12 cellular contexts compared by ENCODE assay signal in genomic region chr2:96866586-96866985, GRCh38. TPM values are rescaled to one million over a fixed set of nuclear protein-coding genes. Genes with fewer than 3 reads are reported as not detected.
DNase-seq lines count a peak whose midpoint lies in the region; ATAC-seq, FAIRE-seq and TF ChIP-seq lines count a peak whose summit lies in the region.
"Had no signal": no experiment of that assay in that cellular context is flagged by ENCODE, and none has a peak within 500 bp of the region (broad histone marks: within the 10 kb centered on the region; RNA-seq: fewer than 3 reads in every experiment).

No MANE protein-coding gene starts in this region.

- H3K27ac ChIP-seq in mammary epithelial cell (ENCODE audit: insufficient read depth, low read depth, low read length) (no peak overlapping the region), K562 (ENCODE audit: extremely low read depth, low read depth, low read length) (no peak overlapping the region; the same call in 2 of the 3 replicates), muscle layer of colon (ENCODE audit: low read depth, low read length) (peak overlapping the region; percentile 100)

- H3K79me2 ChIP-seq in mammary epithelial cell (ENCODE audit: insufficient read depth, low read length) (peaks cover 22% of the 10 kb centered on the region), K562 (ENCODE audit: control insufficient read depth, insufficient read depth, low read length) (peaks cover 77% of the 10 kb centered on the region)

- peaks cover 13% of the 10 kb centered on the region for H3K36me3 ChIP-seq in mammary epithelial cell (ENCODE audit: insufficient read depth, low read length)
- H3K36me3 ChIP-seq in K562 (ENCODE audit: control insufficient read depth, insufficient read depth, low read length), result peaks cover 67% of the 10 kb centered on the region
- peaks cover 58% of the 10 kb centered on the region for H3K36me3 ChIP-seq in muscle layer of colon (ENCODE audit: insufficient read depth, low read length)

- H3K27me3 Mint-ChIP-seq in MCF 10A (ENCODE audit: insufficient read depth, unreplicated experiment) (no peaks in the 10 kb centered on the region), type B pancreatic cell (no peaks in the 10 kb centered on the region)

- H3K27ac Mint-ChIP-seq in MCF 10A (ENCODE audit: low read depth, unreplicated experiment) (no peak overlapping the region), type B pancreatic cell (no peak overlapping the region)

- H4K20me1 ChIP-seq in mammary epithelial cell (ENCODE audit: insufficient read depth, low read length) (no peaks in the 10 kb centered on the region), K562 (replicated peaks; ENCODE audit: control insufficient read depth, insufficient read depth, low read length) (peaks cover 16% of the 10 kb centered on the region; the same call in 1 of the 2 replicates)

- H3K9me3 Mint-ChIP-seq in MCF 10A (ENCODE audit: unreplicated experiment) (no peaks in the 10 kb centered on the region), type B pancreatic cell (no peaks in the 10 kb centered on the region)

- TF ChIP-seq POLR2A in K562 (conservative IDR thresholded peaks at IDR 0.05), result no peak

- H2AFZ ChIP-seq in mammary epithelial cell (ENCODE audit: low read depth, low read length) (no peak overlapping the region), K562 (ENCODE audit: low read depth, low read length) (no peak overlapping the region)

- POLR2A ChIA-PET in MCF 10A (lab: Yijun Ruan, JAX) (interaction anchor here (4.6 kb wide), 1 partner anchor 9 kb away, joined by 53 read pairs; the partner anchor contains the start of gene ANKRD39), K562 (lab: Yijun Ruan, JAX) (interaction anchor here (0.6 kb wide), 1 partner anchor 40 kb away, joined by 4 read pairs; no protein-coding TSS in a partner anchor)

- H3K9me3 ChIP-seq in mammary epithelial cell (replicated peaks; ENCODE audit: insufficient read depth, low read length) (no peaks in the 10 kb centered on the region), K562 (replicated peaks; ENCODE audit: control insufficient read depth, insufficient read depth, low read depth, low read length) (no peaks in the 10 kb centered on the region), muscle layer of colon (ENCODE audit: low read length) (no peaks in the 10 kb centered on the region)
- H3K9me3 ChIP-seq: colonic mucosa, left lung had no signal

- intact Hi-C loops in MCF 10A (cut with micrococcal nuclease) (no loop called here), mammary epithelial cell (cut with micrococcal nuclease) (no loop called here), K562 (cut with micrococcal nuclease) (no loop called here)

- H3K36me3 Mint-ChIP-seq in MCF 10A (ENCODE audit: insufficient read depth, unreplicated experiment), result peaks cover 18% of the 10 kb centered on the region
- H3K36me3 Mint-ChIP-seq in type B pancreatic cell, result peaks cover 13% of the 10 kb centered on the region

- H3K9me1 ChIP-seq in K562 (ENCODE audit: control insufficient read depth, insufficient read depth, low read length), result peaks cover 8% of the 10 kb centered on the region

- TF ChIP-seq EP300 in K562 (IDR thresholded peaks at IDR 0.05; ENCODE audit: low read length), result no peak

- H3K4me3 Mint-ChIP-seq in MCF 10A (ENCODE audit: unreplicated experiment) (peak overlapping the region; percentile 78), type B pancreatic cell (peak overlapping the region; percentile 78)

- in situ Hi-C loops in mammary epithelial cell (cut with MboI; ENCODE audit: low sequenced_read_pairs in 2 of 2), result no loop called here
- in situ Hi-C loops in K562 (cut with MboI), result loop anchor here (25.0 kb wide), 1 partner anchor 246 kb away; the partner anchor contains the start of gene ANKRD36

- CTCF ChIA-PET in MCF 10A (lab: Yijun Ruan, JAX) (interaction anchor here (0.5 to 5.8 kb wide), 5 partner anchors 9 to 210 kb away, joined by 3 to 30 read pairs (median 5); partner anchors contain the start of gene ANKRD39), mammary epithelial cell (lab: Charles Lee; ENCODE audit: low non-redundant PET) (interaction anchor here (0.6 kb wide), 1 partner anchor 64 kb away, joined by 5 read pairs; no protein-coding TSS in a partner anchor), K562 (lab: Yijun Ruan, JAX; ENCODE audit: low intra/inter-chr PET ratio) (interaction anchor here (0.6 kb wide), 1 partner anchor 9 kb away, joined by 3 read pairs; the partner anchor contains the start of gene ANKRD39)

- TF ChIP-seq RAD21 in K562 (CRISPR knock-in tag; conservative IDR thresholded peaks at IDR 0.05 in 1 of 2, IDR thresholded peaks at IDR 0.05 in 1 of 2), result no peak

- H3K4me2 ChIP-seq in mammary epithelial cell (ENCODE audit: insufficient read depth, low read depth, low read length) (no peak overlapping the region), K562 (ENCODE audit: insufficient read depth, low read length) (peak overlapping the region; percentile 93)

- no TSS peak for BruUV-seq in MCF 10A (replicated peaks; lab: Mats Ljungman, UMichigan)
- BruUV-seq in mammary epithelial cell (replicated peaks; lab: Mats Ljungman, UMichigan), result no TSS peak
- BruUV-seq in K562 (replicated peaks; lab: Mats Ljungman, UMichigan), result no TSS peak

- H3K4me1 ChIP-seq in mammary epithelial cell (ENCODE audit: insufficient read depth, low read length), result peaks cover 10% of the 10 kb centered on the region
- H3K4me1 ChIP-seq in K562 (replicated peaks in 1 of 2; ENCODE audit: control insufficient read depth in 2 of 2, insufficient read depth in 2 of 2, low read length in 2 of 2), result peaks cover 11 to 76% of the 10 kb centered on the region in 2 experiments; a peak in 4 of 5 replicates
- peaks cover 48% of the 10 kb centered on the region for H3K4me1 ChIP-seq in muscle layer of colon (ENCODE audit: insufficient read depth, low read length)

- no peak for ATAC-seq in K562
- ATAC-seq: left lung had no signal

- FAIRE-seq in K562 (lab: Jason Lieb, UNC), result no peak

- 94% methylated on average over 3 of the region's 8 CpGs for WGBS in mammary epithelial cell (ENCODE audit: low coverage, missing lambda C conversion rate)
- WGBS in K562 (ENCODE audit: insufficient coverage, low coverage, missing lambda C conversion rate), result 94% methylated on average over 2 of the region's 8 CpGs

- H3K27me3 ChIP-seq in mammary epithelial cell (ENCODE audit: insufficient read depth, low read length) (no peaks in the 10 kb centered on the region), K562 (ENCODE audit: control insufficient read depth in 2 of 2, insufficient read depth in 2 of 2, low read length in 2 of 2) (no peaks in the 10 kb centered on the region), muscle layer of colon (ENCODE audit: control insufficient read depth in 1 of 2, insufficient read depth in 2 of 2, low read length in 2 of 2) (no peaks in the 10 kb centered on the region)
- H3K27me3 ChIP-seq: colonic mucosa had no signal

- H3K4me1 Mint-ChIP-seq in MCF 10A (ENCODE audit: insufficient read depth, unreplicated experiment) (peaks cover 5% of the 10 kb centered on the region), type B pancreatic cell (ENCODE audit: unreplicated experiment) (peaks cover 18% of the 10 kb centered on the region)

- dilution Hi-C loops in mammary epithelial cell (cut with HindIII; ENCODE audit: low sequenced_read_pairs), result no loop called here

- DNase-seq in MCF 10A (ENCODE audit: unreplicated experiment) (no peak), mammary epithelial cell (no peak), K562 (ENCODE audit: extremely low read depth in 1 of 4, low spot score in 3 of 4) (no peak), type B pancreatic cell (ENCODE audit: extremely low spot score, unreplicated experiment) (no peak), NCI-H1105 (lab: John Stamatoyannopoulos, UW) (no peak), iPS-NIHi7 (ENCODE audit: extremely low spot score) (no peak), AG20443 (ENCODE audit: low spot score) (no peak)
- DNase-seq: colonic mucosa, DMS 273 treated with DMSO at 0.1 percent for 48 hours, T1000 had no signal

- TF ChIP-seq CTCF in MCF 10A (IDR thresholded peaks at IDR 0.05; ENCODE audit: unreplicated experiment), result no peak
- no peak for TF ChIP-seq CTCF in mammary epithelial cell (conservative IDR thresholded peaks at IDR 0.05 in 1 of 2, IDR thresholded peaks at IDR 0.05 in 1 of 2; ENCODE audit: extremely low read depth in 1 of 2, insufficient read depth in 1 of 2, low read depth in 1 of 2, low read length in 2 of 2)
- TF ChIP-seq CTCF in K562 (IDR thresholded peaks at IDR 0.05 in 2 of 3, conservative IDR thresholded peaks at IDR 0.05 in 1 of 3; ENCODE audit: insufficient read depth in 2 of 3, low read depth in 1 of 3, low read length in 3 of 3), result no peak
- no peak for TF ChIP-seq CTCF in type B pancreatic cell (conservative IDR thresholded peaks at IDR 0.05)

- H3K4me3 ChIP-seq in mammary epithelial cell (replicated peaks in 1 of 3; ENCODE audit: insufficient read depth in 1 of 3, low read depth in 2 of 3, low read length in 3 of 3) (no peak overlapping the region), K562 (no peak overlapping the region), muscle layer of colon (ENCODE audit: low read depth in 1 of 2, low read length in 2 of 2) (peak overlapping the region; percentile 15 to 67)
- H3K4me3 ChIP-seq: colonic mucosa had no signal

- H3K9ac ChIP-seq in mammary epithelial cell (ENCODE audit: insufficient read depth, low read length) (no peak overlapping the region), K562 (ENCODE audit: insufficient read depth in 1 of 2, low read depth in 2 of 2, low read length in 2 of 2) (peak overlapping the region; percentile 90 to 100; a peak in 3 of 4 replicates), muscle layer of colon (ENCODE audit: low read length) (peak overlapping the region; percentile 15)

RNA-seq across cellular contexts. Expression of gene SEMA4C, which starts 3.3 kb away (rescaled TPM):
- total RNA-seq in MCF 10A (2022), result 16.3 and 22.6 TPM in 2 replicates
- 10 to 100 TPM; 13.2 to 14.0 TPM for total RNA-seq in mammary epithelial cell
- polyA plus RNA-seq in mammary epithelial cell, result 6.9 TPM
- polyA minus RNA-seq in mammary epithelial cell, result 7.3 TPM
- 229 and 466 TPM in 2 replicates for total RNA-seq in K562 (2011; cell fraction: chromatin; rRNA removed; ENCODE audit: low replicate concordance)
- total RNA-seq in K562 (2011; cell fraction: nucleolus; rRNA removed), result 309 and 326 TPM in 2 replicates
- total RNA-seq in K562 (2011; cell fraction: nucleoplasm; rRNA removed), result 244 and 282 TPM in 2 replicates
- 28.8 and 35.6 TPM in 2 replicates for total RNA-seq in K562 (2014; rRNA removed)
- 7.3 and 9.5 TPM in 2 replicates for total RNA-seq in K562 (2014; rRNA removed; fragmentation: Illumina TruSeq; extraction: Trizol)
- 23.9 and 24.6 TPM in 2 replicates for total RNA-seq in K562 (2015; rRNA removed; fragmentation: Illumina TruSeq; extraction: Trizol)
- 45.2 and 54.4 TPM in 2 replicates for total RNA-seq in K562 (2021)
- 59.7 and 110 TPM in 2 replicates for polyA plus RNA-seq in K562 (2011; rRNA removed)
- 50.2 and 68.3 TPM in 2 replicates for polyA plus RNA-seq in K562 (2011; cell fraction: cytosol; rRNA removed)
- polyA plus RNA-seq in K562 (2011; cell fraction: nucleus; rRNA removed), result 313 and 392 TPM in 2 replicates
- polyA plus RNA-seq in K562 (2012), result 39.1 and 59.5 TPM in 2 replicates
- polyA plus RNA-seq in K562 (2014; fragmentation: Illumina TruSeq; extraction: Trizol), result 21.8 and 29.4 TPM in 2 replicates
- under 1 TPM; 0.32 to 0.89 TPM for polyA plus RNA-seq in K562 (2014; fragmentation: Nextera tagmentation; extraction: Ambion mirVana)
- 35.5 and 36.2 TPM in 2 replicates for polyA plus RNA-seq in K562 (2014; rRNA removed)
- 56.4 and 73.7 TPM in 2 replicates for polyA minus RNA-seq in K562 (2011; rRNA and poly(A)+ RNA removed)
- polyA minus RNA-seq in K562 (2011; cell fraction: cytosol; rRNA and poly(A)+ RNA removed), result 58.2 and 59.2 TPM in 2 replicates
- 58.7 and 72.1 TPM in 2 replicates for polyA minus RNA-seq in K562 (2011; cell fraction: nucleus; rRNA and poly(A)+ RNA removed)
- total RNA-seq in type B pancreatic cell (ENCODE audit: low replicate concordance), result 45.5 and 58.1 TPM in 2 replicates

RNA-seq across cellular contexts. Expression of gene ANKRD39, which starts 8.8 kb away (rescaled TPM):
- total RNA-seq in MCF 10A (2022), result 14.0 and 17.6 TPM in 2 replicates
- 10 to 100 TPM in 1 of 2 donors, 1 to 10 TPM in 1; 7.8 to 12.3 TPM for total RNA-seq in mammary epithelial cell
- polyA plus RNA-seq in mammary epithelial cell, result 13.8 TPM
- 2.8 TPM for polyA minus RNA-seq in mammary epithelial cell
- total RNA-seq in K562 (2011; cell fraction: chromatin; rRNA removed; ENCODE audit: low replicate concordance), result 39.7 and 71.7 TPM in 2 replicates
- 42.2 and 44.1 TPM in 2 replicates for total RNA-seq in K562 (2011; cell fraction: nucleolus; rRNA removed)
- total RNA-seq in K562 (2011; cell fraction: nucleoplasm; rRNA removed), result 34.4 and 37.9 TPM in 2 replicates
- total RNA-seq in K562 (2014; rRNA removed), result 33.1 and 50.4 TPM in 2 replicates
- total RNA-seq in K562 (2014; rRNA removed; fragmentation: Illumina TruSeq; extraction: Trizol), result 5.7 and 8.2 TPM in 2 replicates
- 21.2 and 21.9 TPM in 2 replicates for total RNA-seq in K562 (2015; rRNA removed; fragmentation: Illumina TruSeq; extraction: Trizol)
- 29.8 and 31.2 TPM in 2 replicates for total RNA-seq in K562 (2021)
- polyA plus RNA-seq in K562 (2011; rRNA removed), result 23.8 and 33.3 TPM in 2 replicates
- polyA plus RNA-seq in K562 (2011; cell fraction: cytosol; rRNA removed), result 27.1 and 60.5 TPM in 2 replicates
- 58.3 and 92.0 TPM in 2 replicates for polyA plus RNA-seq in K562 (2011; cell fraction: nucleus; rRNA removed)
- 28.4 and 31.7 TPM in 2 replicates for polyA plus RNA-seq in K562 (2012)
- polyA plus RNA-seq in K562 (2014; fragmentation: Illumina TruSeq; extraction: Trizol), result 15.0 and 22.7 TPM in 2 replicates
- 10 to 100 TPM; 16.7 to 26.0 TPM for polyA plus RNA-seq in K562 (2014; fragmentation: Nextera tagmentation; extraction: Ambion mirVana)
- polyA plus RNA-seq in K562 (2014; rRNA removed), result 28.1 and 48.3 TPM in 2 replicates
- 6.6 and 8.9 TPM in 2 replicates for polyA minus RNA-seq in K562 (2011; rRNA and poly(A)+ RNA removed)
- 7.1 and 9.9 TPM in 2 replicates for polyA minus RNA-seq in K562 (2011; cell fraction: cytosol; rRNA and poly(A)+ RNA removed)
- 15.1 and 21.2 TPM in 2 replicates for polyA minus RNA-seq in K562 (2011; cell fraction: nucleus; rRNA and poly(A)+ RNA removed)
- total RNA-seq in type B pancreatic cell (ENCODE audit: low replicate concordance), result 16.6 and 17.7 TPM in 2 replicates

RNA-seq across cellular contexts. Expression of gene ANKRD23, which starts 22.8 kb away (rescaled TPM):
- total RNA-seq in MCF 10A (2022), result 3.4 and 7.6 TPM in 2 replicates
- 1 to 10 TPM in 1 of 2 donors, under 1 TPM in 1; 0.82 to 1.7 TPM for total RNA-seq in mammary epithelial cell
- 0.49 TPM for polyA plus RNA-seq in mammary epithelial cell
- 0.36 TPM for polyA minus RNA-seq in mammary epithelial cell
- total RNA-seq in K562 (2011; cell fraction: chromatin; rRNA removed; ENCODE audit: low replicate concordance), result 20.7 and 42.5 TPM in 2 replicates
- 27.0 and 27.3 TPM in 2 replicates for total RNA-seq in K562 (2011; cell fraction: nucleolus; rRNA removed)
- 19.0 and 21.1 TPM in 2 replicates for total RNA-seq in K562 (2011; cell fraction: nucleoplasm; rRNA removed)
- 2.7 and 3.1 TPM in 2 replicates for total RNA-seq in K562 (2014; rRNA removed)
- 1.8 and 2.0 TPM in 2 replicates for total RNA-seq in K562 (2014; rRNA removed; fragmentation: Illumina TruSeq; extraction: Trizol)
- total RNA-seq in K562 (2015; rRNA removed; fragmentation: Illumina TruSeq; extraction: Trizol), result 2.9 and 4.5 TPM in 2 replicates
- 2.8 and 4.1 TPM in 2 replicates for total RNA-seq in K562 (2021)
- polyA plus RNA-seq in K562 (2011; rRNA removed), result 4.8 and 7.5 TPM in 2 replicates
- polyA plus RNA-seq in K562 (2011; cell fraction: cytosol; rRNA removed), result 2.9 and 5.5 TPM in 2 replicates
- polyA plus RNA-seq in K562 (2011; cell fraction: nucleus; rRNA removed), result 40.8 and 73.8 TPM in 2 replicates
- polyA plus RNA-seq in K562 (2012), result 3.4 and 10.6 TPM in 2 replicates
- polyA plus RNA-seq in K562 (2014; fragmentation: Illumina TruSeq; extraction: Trizol), result 2.7 and 3.1 TPM in 2 replicates
- under 1 TPM; 0.32 to 0.34 TPM for polyA plus RNA-seq in K562 (2014; fragmentation: Nextera tagmentation; extraction: Ambion mirVana)
- 4.5 and 5.8 TPM in 2 replicates for polyA plus RNA-seq in K562 (2014; rRNA removed)
- polyA minus RNA-seq in K562 (2011; rRNA and poly(A)+ RNA removed), result 1.2 and 2.2 TPM in 2 replicates
- polyA minus RNA-seq in K562 (2011; cell fraction: cytosol; rRNA and poly(A)+ RNA removed), result 0.95 and 2.6 TPM in 2 replicates
- 6.3 and 6.9 TPM in 2 replicates for polyA minus RNA-seq in K562 (2011; cell fraction: nucleus; rRNA and poly(A)+ RNA removed)
- total RNA-seq in type B pancreatic cell (ENCODE audit: low replicate concordance), result 6.1 and 8.1 TPM in 2 replicates

RNA-seq across cellular contexts. Expression of gene CNNM3, which starts 50.5 kb away (rescaled TPM):
- total RNA-seq in MCF 10A (2022), result 9.1 and 9.9 TPM in 2 replicates
- total RNA-seq in mammary epithelial cell, result 1 to 10 TPM; 5.7 to 5.8 TPM
- polyA plus RNA-seq in mammary epithelial cell, result 5.0 TPM
- polyA minus RNA-seq in mammary epithelial cell, result 5.9 TPM
- total RNA-seq in K562 (2011; cell fraction: chromatin; rRNA removed; ENCODE audit: low replicate concordance), result 36.0 and 91.8 TPM in 2 replicates
- 60.5 and 68.7 TPM in 2 replicates for total RNA-seq in K562 (2011; cell fraction: nucleolus; rRNA removed)
- 54.1 and 60.8 TPM in 2 replicates for total RNA-seq in K562 (2011; cell fraction: nucleoplasm; rRNA removed)
- total RNA-seq in K562 (2014; rRNA removed), result 6.0 and 7.7 TPM in 2 replicates
- total RNA-seq in K562 (2014; rRNA removed; fragmentation: Illumina TruSeq; extraction: Trizol), result 4.5 and 6.5 TPM in 2 replicates
- 5.6 and 7.6 TPM in 2 replicates for total RNA-seq in K562 (2015; rRNA removed; fragmentation: Illumina TruSeq; extraction: Trizol)
- 16.9 TPM in 2 replicates for total RNA-seq in K562 (2021)
- polyA plus RNA-seq in K562 (2011; rRNA removed), result 5.7 and 10.6 TPM in 2 replicates
- 10.7 and 16.0 TPM in 2 replicates for polyA plus RNA-seq in K562 (2011; cell fraction: cytosol; rRNA removed)
- polyA plus RNA-seq in K562 (2011; cell fraction: nucleus; rRNA removed), result 25.5 and 35.7 TPM in 2 replicates
- 11.7 and 15.0 TPM in 2 replicates for polyA plus RNA-seq in K562 (2012)
- polyA plus RNA-seq in K562 (2014; fragmentation: Illumina TruSeq; extraction: Trizol), result 11.7 and 11.8 TPM in 2 replicates
- polyA plus RNA-seq in K562 (2014; fragmentation: Nextera tagmentation; extraction: Ambion mirVana), result 1 to 10 TPM; 1.4 to 1.6 TPM
- polyA plus RNA-seq in K562 (2014; rRNA removed), result 7.1 and 9.9 TPM in 2 replicates
- polyA minus RNA-seq in K562 (2011; rRNA and poly(A)+ RNA removed), result 12.8 and 16.0 TPM in 2 replicates
- polyA minus RNA-seq in K562 (2011; cell fraction: cytosol; rRNA and poly(A)+ RNA removed), result 15.2 and 25.2 TPM in 2 replicates
- polyA minus RNA-seq in K562 (2011; cell fraction: nucleus; rRNA and poly(A)+ RNA removed), result 15.1 and 17.1 TPM in 2 replicates
- 28.3 and 30.8 TPM in 2 replicates for total RNA-seq in type B pancreatic cell (ENCODE audit: low replicate concordance)

Comparison
In these comparisons a context has a peak if more than half of its experiments do, and no peak if none do; other contexts are left out.
1. H3K4me3 ChIP-seq: peak in muscle layer of colon (2 of 2); none in mammary epithelial cell (0 of 3) and K562 (single experiment).